8 cellular contexts compared by ENCODE assay signal in genomic region chr1:114282751-114283403, GRCh38.
A peak's percentile ranks its signal among the peaks of the same experiment; 100 is the strongest.
DNase-seq lines count a peak whose midpoint lies in the region; ATAC-seq, FAIRE-seq and TF ChIP-seq lines count a peak whose summit lies in the region.

No MANE protein-coding gene starts in this region.

- intact Hi-C loops in left ventricle myocardium superior (cut with micrococcal nuclease): loop anchor here (2.0 kb wide), 1 partner anchor 304 kb away; the partner anchor contains the start of gene OLFML3
- intact Hi-C loops in sciatic nerve (cut with DNase I): loop anchor here (10.0 kb wide), 1 partner anchor 298 kb away; no protein-coding TSS in a partner anchor

- DNase-seq in GM12892 (ENCODE audit: insufficient read length): peak; percentile 41
- DNase-seq in NCI-H1694 (lab: John Stamatoyannopoulos, UW): peak; percentile 93
- DNase-seq in T-helper 1 cell: peak; percentile 60 to 81 (median 71)
- peak; percentile 58 for DNase-seq in amniotic stem cell (lab: John Stamatoyannopoulos, UW)
- peak; percentile 93 for DNase-seq in left ventricle myocardium superior
- peak; percentile 93 for DNase-seq in sciatic nerve (ENCODE audit: low spot score)

- FAIRE-seq in GM12892 (lab: Jason Lieb, UNC): peak; percentile 94

- ATAC-seq in HG02852 (IDR thresholded peaks at IDR 0.05; ENCODE audit: unreplicated experiment) (peak; percentile 89), left ventricle myocardium superior (peak; percentile 99), sciatic nerve (peak; percentile 98), HG03135 (IDR thresholded peaks at IDR 0.05; ENCODE audit: unreplicated experiment) (no peak)

- no peak for TF ChIP-seq POLR2A in GM12892 (IDR thresholded peaks at IDR 0.05; ENCODE audit: low read depth, low read length)

Comparison
In these comparisons a context has a peak if more than half of its experiments do, and no peak if none do; other contexts are left out.
1. DNase-seq: peak in every context shown above with its lines; median percentile 93 in NCI-H1694; 93 in left ventricle myocardium superior; 93 in sciatic nerve; 71 in T-helper 1 cell; 58 in amniotic stem cell; 41 in GM12892.